Comparison of ENCODE assay signal across 1 cellular context in genomic region chr12:130838951-130839769, GRCh38.
TF ChIP-seq lines count a peak whose summit lies in the region.

TSS of gene STX2 (minus strand) at chr12:130839250. CDS start at chr12:130839099, 151 bp downstream.

TF ChIP-seq in GM23338, 12 proteins besides CTCF, POLR2A, EP300 and RAD21 (continued from another document):
- TF ChIP-seq ZNF462 (CRISPR knock-in tag; IDR thresholded peaks at IDR 0.05) (no peak), CREB1 (CRISPR knock-in tag; IDR thresholded peaks at IDR 0.05; ENCODE audit: low read depth) (0 out of 2 replicates have a peak, but pooled peaks have one; percentile 36)
